Comparison of ENCODE assay signal across 17 cellular contexts in the genomic region with DNA sequence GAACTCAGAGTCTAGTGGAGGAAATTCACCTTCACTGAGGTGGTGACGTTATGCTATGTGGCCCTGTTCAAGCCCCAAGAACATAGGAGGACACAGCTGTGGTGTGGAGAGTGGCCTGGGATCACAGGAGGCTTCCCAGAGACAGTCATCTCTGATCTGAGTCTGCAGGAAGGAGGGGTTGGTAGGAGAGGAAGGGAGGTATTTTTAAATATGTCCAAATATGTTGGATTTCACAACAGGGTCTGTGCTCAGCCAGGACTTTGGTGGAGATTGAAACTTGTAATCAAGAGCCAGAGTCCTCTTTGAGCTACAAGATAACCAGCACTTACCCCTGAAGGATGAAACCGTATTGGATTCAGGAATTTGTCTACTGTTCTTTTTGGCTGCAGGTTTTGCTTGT. TPM values are rescaled to one million over a fixed set of nuclear protein-coding genes. Genes with fewer than 3 reads are reported as not detected.
DNase-seq lines count a peak whose midpoint lies in the region; ATAC-seq and TF ChIP-seq lines count a peak whose summit lies in the region.
"Had no signal": no experiment of that assay in that cellular context is flagged by ENCODE, and none has a peak within 500 bp of the region (broad histone marks: within the 10 kb centered on the region; RNA-seq: fewer than 3 reads in every experiment).

No MANE protein-coding gene starts in this region.

- CTCF ChIA-PET in WTC11 (lab: Charles Lee) = no interaction called here

- no peak overlapping the region for H3K4me3 ChIP-seq in right cardiac atrium (ENCODE audit: low read length)
- H3K4me3 ChIP-seq in uterus = no peak overlapping the region
- H3K4me3 ChIP-seq: hepatocyte, spleen had no signal

- no peak for TF ChIP-seq CTCF in WTC11 (IDR thresholded peaks at IDR 0.05)
- TF ChIP-seq CTCF in uterus (IDR thresholded peaks at IDR 0.05) = no peak

- H3K27ac ChIP-seq in right cardiac atrium (ENCODE audit: low read length) = no peak overlapping the region
- H3K27ac ChIP-seq in uterus = peak overlapping the region in 1 of 2 donors; percentile 16
- H3K27ac ChIP-seq: hepatocyte had no signal

- no peaks in the 10 kb centered on the region for H3K36me3 Mint-ChIP-seq in WTC11

- H3K36me3 ChIP-seq in uterus = no peaks in the 10 kb centered on the region
- H3K36me3 ChIP-seq: spleen had no signal

- DNase-seq in Right ventricle myocardium inferior (ENCODE audit: missing footprints) (no peak), cardiac septum (ENCODE audit: low spot score) (no peak), WTC11 (ENCODE audit: low spot score) (no peak), right cardiac atrium (no peak), uterus (peak; percentile 41 to 58)
- DNase-seq in stimulated activated CD4-positive, alpha-beta T cell treated with anti-CD3 and anti-CD28 coated beads, Interleukin-1b, Interleukin-23, amount 100 ng/mL, for 48 hours = no peak
- DNase-seq: 8988T; activated naive CD4-positive, alpha-beta T cell treated with Interleukin-2 at 50 U/mL for 16 hours; central memory CD4-positive, alpha-beta T cell; NCI-H1694; NCI-H526; spleen; T1000 had no signal

- 46% methylated on average over 2 of the region's 2 CpGs for WGBS in right cardiac atrium

- H3K4me1 Mint-ChIP-seq in WTC11 = peaks cover 26% of the 10 kb centered on the region

- no peaks in the 10 kb centered on the region for H3K27me3 Mint-ChIP-seq in WTC11 (ENCODE audit: low read depth)

- no peaks in the 10 kb centered on the region for H3K9me3 Mint-ChIP-seq in WTC11

- POLR2A ChIA-PET in WTC11 (lab: Charles Lee) = interaction anchor here (0.6 kb wide), 1 partner anchor 42 kb away, joined by 3 read pairs; no protein-coding TSS in a partner anchor

- H3K27ac Mint-ChIP-seq in WTC11 = peak overlapping the region; percentile 16; the same call in 1 of the 2 replicates

- TF ChIP-seq POLR2A in uterus (IDR thresholded peaks at IDR 0.05) = no peak

- H3K9me3 ChIP-seq in right cardiac atrium (ENCODE audit: control insufficient read depth, low read length) = no peaks in the 10 kb centered on the region
- no peaks in the 10 kb centered on the region for H3K9me3 ChIP-seq in uterus

- ATAC-seq in Right ventricle myocardium inferior (peak; percentile 81), WTC11 (no peak), right cardiac atrium (peak; percentile 44 to 76), GM21515 (IDR thresholded peaks at IDR 0.05; ENCODE audit: unreplicated experiment) (no peak), GM18868 (IDR thresholded peaks at IDR 0.05; ENCODE audit: unreplicated experiment) (no peak)
- ATAC-seq: HCT116 had no signal

- H3K4me1 ChIP-seq in right cardiac atrium (ENCODE audit: control insufficient read depth, insufficient read depth, low read length) (peaks cover 5% of the 10 kb centered on the region), uterus (peaks cover 0 to 4% of the 10 kb centered on the region in 2 donors)

- H3K27me3 ChIP-seq in right cardiac atrium (ENCODE audit: control insufficient read depth, insufficient read depth) (no peaks in the 10 kb centered on the region), uterus (no peaks in the 10 kb centered on the region)
- H3K27me3 ChIP-seq: hepatocyte, spleen had no signal

- no peak overlapping the region for H3K4me3 Mint-ChIP-seq in WTC11

- intact Hi-C loops in Right ventricle myocardium inferior (cut with DNase I) = no loop called here
- intact Hi-C loops in cardiac septum (cut with DNase I) = no loop called here
- intact Hi-C loops in right cardiac atrium (cut with DNase I) = no loop called here
- intact Hi-C loops in uterus (cut with DNase I; ENCODE audit: low total_unique reads) = no loop called here

TF ChIP-seq in WTC11, 78 proteins besides CTCF, POLR2A, EP300 and RAD21 (continues in another document):
- TF ChIP-seq NR2C2 (CRISPR knock-in tag; IDR thresholded peaks at IDR 0.05) (no peak), ZNF281 (CRISPR knock-in tag; IDR thresholded peaks at IDR 0.05) (no peak), MYBL2 (CRISPR knock-in tag; IDR thresholded peaks at IDR 0.05) (no peak), PRDM15 (CRISPR knock-in tag; IDR thresholded peaks at IDR 0.05) (no peak), SOX15 (CRISPR knock-in tag; IDR thresholded peaks at IDR 0.05) (no peak), GABPB1 (CRISPR knock-in tag; IDR thresholded peaks at IDR 0.05) (no peak), KAT7 (CRISPR knock-in tag; IDR thresholded peaks at IDR 0.05; ENCODE audit: borderline replicate concordance) (no peak), RORB (CRISPR knock-in tag; IDR thresholded peaks at IDR 0.05) (no peak), ATF1 (CRISPR knock-in tag; IDR thresholded peaks at IDR 0.05) (no peak)
- TF ChIP-seq, protein P1, sequence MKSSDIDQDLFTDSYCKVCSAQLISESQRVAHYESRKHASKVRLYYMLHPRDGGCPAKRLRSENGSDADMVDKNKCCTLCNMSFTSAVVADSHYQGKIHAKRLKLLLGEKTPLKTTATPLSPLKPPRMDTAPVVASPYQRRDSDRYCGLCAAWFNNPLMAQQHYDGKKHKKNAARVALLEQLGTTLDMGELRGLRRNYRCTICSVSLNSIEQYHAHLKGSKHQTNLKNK (CRISPR knock-in tag; IDR thresholded peaks at IDR 0.05) = no peak
- TF ChIP-seq, protein P2, sequence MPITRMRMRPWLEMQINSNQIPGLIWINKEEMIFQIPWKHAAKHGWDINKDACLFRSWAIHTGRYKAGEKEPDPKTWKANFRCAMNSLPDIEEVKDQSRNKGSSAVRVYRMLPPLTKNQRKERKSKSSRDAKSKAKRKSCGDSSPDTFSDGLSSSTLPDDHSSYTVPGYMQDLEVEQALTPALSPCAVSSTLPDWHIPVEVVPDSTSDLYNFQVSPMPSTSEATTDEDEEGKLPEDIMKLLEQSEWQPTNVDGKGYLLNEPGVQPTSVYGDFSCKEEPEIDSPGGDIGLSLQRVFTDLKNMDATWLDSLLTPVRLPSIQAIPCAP (CRISPR knock-in tag; IDR thresholded peaks at IDR 0.05) = no peak

RNA-seq across cellular contexts. Expression of gene MED13L, which starts 26.4 kb away (rescaled TPM):
- total RNA-seq in Right ventricle myocardium inferior (59.8 TPM), cardiac septum (74.5 TPM), WTC11 (2021) (53.3 to 80.5 TPM (median 55.5 TPM) in 3 replicates), right cardiac atrium (10 to 100 TPM; 68.8 to 73.5 (median 69.8) TPM), uterus (100 to 1,000 TPM; 189 to 314 (median 254) TPM)
- 15.6 TPM for polyA plus RNA-seq in right cardiac atrium

Comparison
In these comparisons a context has a peak if more than half of its experiments do, and no peak if none do; other contexts are left out.
1. ATAC-seq: peak in Right ventricle myocardium inferior (single experiment) and right cardiac atrium (2 of 2); none in WTC11 (single experiment), GM21515 (single experiment) and GM18868 (single experiment).
2. DNase-seq: peak in uterus (2 of 2); none in Right ventricle myocardium inferior (single experiment), cardiac septum (single experiment), WTC11 (single experiment), right cardiac atrium (0 of 3) and stimulated activated CD4-positive, alpha-beta T cell treated with anti-CD3 and anti-CD28 coated beads, Interleukin-1b, Interleukin-23, amount 100 ng/mL, for 48 hours (single experiment).